ENCODE assay signal across 15 cellular contexts in the genomic region with DNA sequence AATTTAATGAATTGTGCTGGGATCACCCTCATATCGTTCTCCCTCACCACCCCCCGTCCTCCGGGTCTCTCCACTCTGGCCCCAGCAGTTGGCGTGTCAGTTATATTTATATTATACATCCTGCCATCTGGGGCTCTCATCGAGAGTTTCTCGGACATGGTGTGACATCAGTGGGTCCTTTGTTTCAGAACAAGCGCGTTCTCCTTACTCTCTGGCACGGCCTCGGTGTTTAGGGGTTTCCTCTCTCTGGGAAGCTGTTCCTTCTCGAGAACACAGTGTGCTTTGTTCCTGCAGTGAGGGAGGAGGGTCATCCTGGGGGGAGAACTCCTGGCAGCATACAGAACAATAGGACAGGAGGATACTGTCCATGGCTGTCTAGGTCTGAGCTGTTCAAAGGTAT. TPM values are rescaled to one million over a fixed set of nuclear protein-coding genes. Genes with fewer than 3 reads are reported as not detected.
DNase-seq lines count a peak whose midpoint lies in the region; ATAC-seq and TF ChIP-seq lines count a peak whose summit lies in the region.
"Had no signal": no experiment of that assay in that cellular context is flagged by ENCODE, and none has a peak within 500 bp of the region (broad histone marks: within the 10 kb centered on the region; RNA-seq: fewer than 3 reads in every experiment).

No MANE protein-coding gene starts in this region.

- POLR2A ChIA-PET in CD8-positive, alpha-beta T cell (lab: Charles Lee): no interaction called here
- POLR2A ChIA-PET in A673 (lab: Charles Lee; ENCODE audit: low non-redundant PET): no interaction called here

- H3K9me3 Mint-ChIP-seq in CD8-positive, alpha-beta T cell: no peaks in the 10 kb centered on the region
- H3K9me3 Mint-ChIP-seq: activated CD4-positive, alpha-beta T cell treated with anti-CD3 and anti-CD28 coated beads, Interleukin-2, amount 10 ng/mL, durations not matched to agents 7 days and 5 days; activated T-helper 1 cell treated with anti-CD3 and anti-CD28 coated beads, Interleukin-12 subunit alpha, Interleukin-12 subunit beta, Interleukin-2, Interleukin-4 antibody, amounts not matched to agents 30 ng/mL and 10 ng/mL and 1 ng/mL, durations not matched to agents 14 hours and 24 hours and 36 hours; CD8-positive, alpha-beta memory T cell; HFFc6 had no signal

- H3K27me3 Mint-ChIP-seq in CD8-positive, alpha-beta T cell (ENCODE audit: low read depth): peaks cover 2% of the 10 kb centered on the region
- H3K27me3 Mint-ChIP-seq: activated CD4-positive, alpha-beta T cell treated with anti-CD3 and anti-CD28 coated beads, Interleukin-2, amount 10 ng/mL, durations not matched to agents 7 days and 5 days; CD8-positive, alpha-beta memory T cell; progenitor cell of endocrine pancreas had no signal

- no peaks in the 10 kb centered on the region for H3K36me3 ChIP-seq in heart left ventricle
- no peaks in the 10 kb centered on the region for H3K36me3 ChIP-seq in upper lobe of left lung
- H3K36me3 ChIP-seq in CD8-positive, alpha-beta T cell (ENCODE audit: insufficient read depth, low read length): no peaks in the 10 kb centered on the region
- no peaks in the 10 kb centered on the region for H3K36me3 ChIP-seq in A673 (ENCODE audit: insufficient read depth, low read length, poor library complexity, severe bottlenecking)

- H3K4me3 Mint-ChIP-seq in CD8-positive, alpha-beta T cell: no peak overlapping the region
- H3K4me3 Mint-ChIP-seq: activated CD4-positive, alpha-beta T cell treated with anti-CD3 and anti-CD28 coated beads, Interleukin-2, amount 10 ng/mL, durations not matched to agents 7 days and 5 days; activated T-helper 1 cell treated with anti-CD3 and anti-CD28 coated beads, Interleukin-12 subunit alpha, Interleukin-12 subunit beta, Interleukin-2, Interleukin-4 antibody, amounts not matched to agents 30 ng/mL and 10 ng/mL and 1 ng/mL, durations not matched to agents 14 hours and 24 hours and 36 hours; CD8-positive, alpha-beta memory T cell; HFFc6; T-helper 17 cell had no signal

- CTCF ChIA-PET in CD8-positive, alpha-beta T cell (lab: Charles Lee): no interaction called here
- CTCF ChIA-PET in A673 (lab: Charles Lee): no interaction called here

- H3K27ac ChIP-seq in heart left ventricle (peak overlapping the region; percentile 74 to 95 (median 88)), upper lobe of left lung (peak overlapping the region; percentile 81 to 90 (median 84)), A673 (ENCODE audit: low read depth, low read length, poor library complexity, severe bottlenecking) (no peak overlapping the region)
- no peak overlapping the region for H3K27ac ChIP-seq in CD8-positive, alpha-beta T cell (ENCODE audit: low read depth, low read length)

- peaks cover 0 to 41% (median 18%) of the 10 kb centered on the region in 12 donors for H3K4me1 ChIP-seq in heart left ventricle
- H3K4me1 ChIP-seq in upper lobe of left lung: peaks cover 7 to 27% (median 21%) of the 10 kb centered on the region in 4 donors
- H3K4me1 ChIP-seq in CD8-positive, alpha-beta T cell (ENCODE audit: insufficient read depth, low read length): no peaks in the 10 kb centered on the region
- H3K4me1 ChIP-seq in A673 (ENCODE audit: insufficient read depth, low read length, poor library complexity, severe bottlenecking): no peaks in the 10 kb centered on the region

- DNase-seq in cardiac fibroblast (ENCODE audit: low read depth in 2 of 2) (peak; percentile 3 to 24), heart left ventricle (peak; percentile 61 to 73 (median 64)), nucleus accumbens (lab: John Stamatoyannopoulos, UW) (peak in 35 of 56 donors; percentile 18 to 81 (median 41)), upper lobe of left lung (peak in 1 of 2 donors; percentile 39), A673 (ENCODE audit: low spot score) (no peak)
- DNase-seq in activated CD8-positive, alpha-beta memory T cell treated with anti-CD3 and anti-CD28 coated beads, Interleukin-2, amount 50 U/mL, for 4 hours: no peak
- DNase-seq in CD8-positive, alpha-beta T cell: no peak
- DNase-seq: activated CD4-positive, alpha-beta T cell treated with anti-CD3 and anti-CD28 coated beads, Interleukin-2, amount 10 ng/mL, durations not matched to agents 7 days and 5 days; CD8-positive, alpha-beta memory T cell; HFFc6; mesenchymal stem cell; stimulated activated naive CD8-positive, alpha-beta T cell treated with anti-CD3 and anti-CD28 coated beads, Interleukin-15, Interleukin-2, amounts not matched to agents 100 U/mL and 50 U/mL, for 24 hours; T-helper 17 cell had no signal

- WGBS in heart left ventricle, 4 donors: 43 to 55% (median 48%) methylated on average over 11 of the region's 11 CpGs
- 36 to 59% methylated on average over 11 of the region's 11 CpGs for WGBS in upper lobe of left lung, 2 donors

- BruUV-seq in A673 (replicated peaks; lab: Mats Ljungman, UMichigan): no TSS peak

- TF ChIP-seq CTCF in cardiac fibroblast (IDR thresholded peaks at IDR 0.05; ENCODE audit: low read depth, low read length) (no peak), heart left ventricle (IDR thresholded peaks at IDR 0.05) (no peak), upper lobe of left lung (IDR thresholded peaks at IDR 0.05) (no peak), A673 (conservative IDR thresholded peaks at IDR 0.05; ENCODE audit: low read depth, low read length) (no peak)
- TF ChIP-seq CTCF in CD8-positive, alpha-beta T cell (IDR thresholded peaks at IDR 0.05): no peak

- H3K36me3 Mint-ChIP-seq in CD8-positive, alpha-beta T cell: no peaks in the 10 kb centered on the region
- H3K36me3 Mint-ChIP-seq: CD8-positive, alpha-beta memory T cell had no signal

- H3K27me3 ChIP-seq in heart left ventricle: no peaks in the 10 kb centered on the region
- no peaks in the 10 kb centered on the region for H3K27me3 ChIP-seq in upper lobe of left lung
- H3K27me3 ChIP-seq in CD8-positive, alpha-beta T cell (ENCODE audit: insufficient read depth, low read length): no peaks in the 10 kb centered on the region
- no peaks in the 10 kb centered on the region for H3K27me3 ChIP-seq in A673 (replicated peaks; ENCODE audit: insufficient read depth, low read depth, low read length, poor library complexity)

- peak in 1 of 2 donors; percentile 35 for TF ChIP-seq POLR2A in heart left ventricle (IDR thresholded peaks at IDR 0.05)
- TF ChIP-seq POLR2A in upper lobe of left lung (IDR thresholded peaks at IDR 0.05): peak in 1 of 4 donors; percentile 15

- TF ChIP-seq EP300 in upper lobe of left lung (IDR thresholded peaks at IDR 0.05): peak; percentile 91 to 99 (median 95)

- no peak overlapping the region for H3K4me3 ChIP-seq in cardiac fibroblast (replicated peaks in 1 of 2; ENCODE audit: low read depth in 2 of 2, low read length in 2 of 2)
- peak overlapping the region in 1 of 12 donors; percentile 15 for H3K4me3 ChIP-seq in heart left ventricle
- H3K4me3 ChIP-seq in upper lobe of left lung: no peak overlapping the region
- no peak overlapping the region for H3K4me3 ChIP-seq in CD8-positive, alpha-beta T cell (ENCODE audit: low read depth, low read length)
- no peak overlapping the region for H3K4me3 ChIP-seq in A673 (ENCODE audit: low read depth, low read length, poor library complexity, severe bottlenecking)

- peak; percentile 75 to 89 (median 78) for ATAC-seq in heart left ventricle
- peak in 1 of 2 donors; percentile 38 for ATAC-seq in upper lobe of left lung (ENCODE audit: low FRiP score in 2 of 2)
- ATAC-seq in CD8-positive, alpha-beta T cell: no peak
- ATAC-seq: stimulated activated naive CD8-positive, alpha-beta T cell treated with anti-CD3 and anti-CD28 coated beads, Interleukin-15, Interleukin-2, amounts not matched to agents 100 U/mL and 50 U/mL, for 24 hours; T-helper 17 cell had no signal

- no peaks in the 10 kb centered on the region for H3K4me1 Mint-ChIP-seq in CD8-positive, alpha-beta T cell (ENCODE audit: low read depth)
- H3K4me1 Mint-ChIP-seq: activated CD4-positive, alpha-beta T cell treated with anti-CD3 and anti-CD28 coated beads, Interleukin-2, amount 10 ng/mL, durations not matched to agents 7 days and 5 days; CD8-positive, alpha-beta memory T cell; T-helper 17 cell had no signal

- no peaks in the 10 kb centered on the region for H3K9me3 ChIP-seq in heart left ventricle
- no peaks in the 10 kb centered on the region for H3K9me3 ChIP-seq in upper lobe of left lung
- H3K9me3 ChIP-seq in CD8-positive, alpha-beta T cell (ENCODE audit: low read length): no peaks in the 10 kb centered on the region
- H3K9me3 ChIP-seq in A673 (ENCODE audit: low read depth, low read length, poor library complexity, severe bottlenecking): no peaks in the 10 kb centered on the region

- H3K27ac Mint-ChIP-seq in CD8-positive, alpha-beta T cell: no peak overlapping the region
- H3K27ac Mint-ChIP-seq: activated CD4-positive, alpha-beta T cell treated with anti-CD3 and anti-CD28 coated beads, Interleukin-2, amount 10 ng/mL, durations not matched to agents 7 days and 5 days; activated T-helper 1 cell treated with anti-CD3 and anti-CD28 coated beads, Interleukin-12 subunit alpha, Interleukin-12 subunit beta, Interleukin-2, Interleukin-4 antibody, amounts not matched to agents 30 ng/mL and 10 ng/mL and 1 ng/mL, durations not matched to agents 14 hours and 24 hours and 36 hours; HFFc6; progenitor cell of endocrine pancreas; T-helper 17 cell had no signal

- intact Hi-C loops in heart left ventricle (cut with DNase I): loop anchor here in 3 of 10 donors (1.0 to 2.0 kb wide), 2 partner anchors 20 kb away; no protein-coding TSS in a partner anchor
- intact Hi-C loops in CD8-positive, alpha-beta T cell (cut with DNase I, micrococcal nuclease): no loop called here
- intact Hi-C loops in A673 (cut with micrococcal nuclease; ENCODE audit: unreplicated experiment): no loop called here

RNA-seq across cellular contexts. Expression of a gene that starts 9.8 kb away (rescaled TPM):
- total RNA-seq in heart left ventricle: 10 to 100 TPM; 26.0 to 61.0 (median 43.6) TPM
- 10 to 100 TPM; 37.7 to 40.0 TPM for polyA plus RNA-seq in heart left ventricle
- 10 to 100 TPM; 14.3 to 99.5 (median 53.1) TPM for total RNA-seq in upper lobe of left lung
- total RNA-seq in CD8-positive, alpha-beta T cell: 10 to 100 TPM; 13.7 to 15.0 TPM
- 7.0 and 9.5 TPM in 2 replicates for total RNA-seq in A673 (2021)
- total RNA-seq: activated T-helper 1 cell treated with anti-CD3 and anti-CD28 coated beads, Interleukin-12 subunit alpha, Interleukin-12 subunit beta, Interleukin-2, Interleukin-4 antibody, amounts not matched to agents 30 ng/mL and 10 ng/mL and 1 ng/mL, durations not matched to agents 14 hours and 24 hours and 36 hours; HFFc6 had no signal

Comparison
In these comparisons a context has a peak if more than half of its experiments do, and no peak if none do; other contexts are left out.
1. DNase-seq: peak in cardiac fibroblast (2 of 2), heart left ventricle (5 of 5) and nucleus accumbens (35 of 56); none in activated CD8-positive, alpha-beta memory T cell treated with anti-CD3 and anti-CD28 coated beads, Interleukin-2, amount 50 U/mL, for 4 hours (single experiment), CD8-positive, alpha-beta T cell (0 of 7) and A673 (single experiment).
2. H3K27ac ChIP-seq: peak in heart left ventricle (12 of 12) and upper lobe of left lung (4 of 4); none in CD8-positive, alpha-beta T cell (single experiment) and A673 (single experiment).